ENCODE assay signal across 8 cellular contexts in the genomic region with DNA sequence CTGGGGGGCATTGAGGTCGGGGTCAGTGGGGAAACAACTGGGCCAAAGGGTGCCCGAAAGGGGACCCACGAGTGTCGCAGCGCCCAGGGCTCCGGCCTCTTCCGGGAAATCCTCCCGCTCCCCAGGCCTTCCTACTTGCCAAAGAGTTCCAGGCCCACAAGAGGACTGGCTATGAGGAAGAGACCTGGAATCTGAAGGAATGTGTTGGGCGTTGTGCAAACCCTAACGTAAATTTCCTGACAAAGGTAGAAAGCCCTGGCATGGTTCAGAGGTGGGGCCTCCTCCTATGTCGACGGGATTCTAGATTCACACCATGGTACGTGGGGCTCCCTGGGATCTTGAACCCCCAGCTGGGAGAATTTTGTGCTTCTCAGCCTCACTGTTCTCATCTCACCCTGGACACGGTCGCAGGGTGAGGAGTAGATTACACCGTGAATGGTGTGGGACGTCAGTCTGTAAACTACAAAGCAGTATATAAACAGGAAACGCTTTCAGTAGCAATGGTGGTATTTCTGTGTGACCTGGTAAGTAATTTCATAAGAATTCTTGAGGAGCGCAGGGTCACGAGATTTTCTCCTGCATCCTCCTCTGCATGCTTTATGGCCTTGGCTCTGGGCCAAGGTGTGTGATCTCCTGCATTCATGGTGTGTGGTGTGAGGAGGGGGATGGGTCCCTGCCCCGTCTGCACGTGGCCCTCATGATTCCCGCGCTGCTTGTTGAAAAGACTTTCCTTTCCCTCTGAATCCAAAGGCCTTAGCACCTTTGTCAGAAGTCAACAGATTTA. TPM values are rescaled to one million over a fixed set of nuclear protein-coding genes. Genes with fewer than 3 reads are reported as not detected.
DNase-seq lines count a peak whose midpoint lies in the region; ATAC-seq and TF ChIP-seq lines count a peak whose summit lies in the region.

No MANE protein-coding gene starts in this region.

- intact Hi-C loops in activated naive CD4-positive, alpha-beta T cell treated with anti-CD3 and anti-CD28 coated beads for 36 hours (cut with micrococcal nuclease), result loop anchor here (1.0 to 2.0 kb wide), 2 partner anchors 23 to 287 kb away; a partner anchor contains a TSS

- in situ Hi-C loops in GM13976 (cut with MboI; ENCODE audit: low sequenced_read_pairs, unreplicated experiment), result no loop called here

- H3K36me3 Mint-ChIP-seq in activated naive CD4-positive, alpha-beta T cell treated with anti-CD3 and anti-CD28 coated beads for 36 hours (ENCODE audit: low read depth), result peaks cover 6% of the 10 kb centered on the region
- peaks cover 18% of the 10 kb centered on the region for H3K36me3 Mint-ChIP-seq in brain

- no peaks in the 10 kb centered on the region for H3K27me3 Mint-ChIP-seq in activated naive CD4-positive, alpha-beta T cell treated with anti-CD3 and anti-CD28 coated beads for 36 hours (ENCODE audit: low read depth)
- H3K27me3 Mint-ChIP-seq in brain, result peaks cover 16% of the 10 kb centered on the region

- peak overlapping the region; percentile 57 to 96 (median 88) for H3K27ac ChIP-seq in skin epidermis

- H3K27ac Mint-ChIP-seq in activated naive CD4-positive, alpha-beta T cell treated with anti-CD3 and anti-CD28 coated beads for 36 hours, result peak overlapping the region; percentile 80
- H3K27ac Mint-ChIP-seq in brain, result peak overlapping the region in 4 of 5 experiments; percentile 36 to 91 (median 60)

- DNase-seq in activated naive CD4-positive, alpha-beta T cell treated with anti-CD3 and anti-CD28 coated beads for 36 hours, result peak; percentile 50
- DNase-seq in activated naive CD4-positive, alpha-beta T cell (lab: John Stamatoyannopoulos, UW), result no peak
- DNase-seq in NCI-H460 (ENCODE audit: extremely low read depth, low read depth) (peak; percentile 46), iPS-NIHi11 (ENCODE audit: low spot score) (peak; percentile 53), GM13976 (ENCODE audit: low spot score) (no peak)

- H3K9me3 Mint-ChIP-seq in activated naive CD4-positive, alpha-beta T cell treated with anti-CD3 and anti-CD28 coated beads for 36 hours, result no peaks in the 10 kb centered on the region
- H3K9me3 Mint-ChIP-seq in brain, result peaks cover 0 to 2% (median 0%) of the 10 kb centered on the region in 5 experiments

- H3K4me3 Mint-ChIP-seq in activated naive CD4-positive, alpha-beta T cell treated with anti-CD3 and anti-CD28 coated beads for 36 hours, result peak overlapping the region; percentile 71
- H3K4me3 Mint-ChIP-seq in brain, result peak overlapping the region; percentile 50 to 75 (median 71)

- peak overlapping the region; percentile 41 to 70 (median 55) for H3K4me3 ChIP-seq in skin epidermis

- CTCF ChIA-PET in activated naive CD4-positive, alpha-beta T cell treated with anti-CD3 and anti-CD28 coated beads for 36 hours (lab: Charles Lee), result interaction anchor here (1.0 kb wide), 1 partner anchor 24 kb away, joined by 3 read pairs; no protein-coding TSS in a partner anchor

- TF ChIP-seq CTCF in brain (conservative IDR thresholded peaks at IDR 0.05), result no peak
- no peak for TF ChIP-seq CTCF in GM13976 (IDR thresholded peaks at IDR 0.05; ENCODE audit: borderline replicate concordance, control extremely low read depth, extremely low read depth, insufficient read depth, missing control alignments)

- ATAC-seq in HG02973 (IDR thresholded peaks at IDR 0.05; ENCODE audit: unreplicated experiment), result no peak

- H3K4me1 Mint-ChIP-seq in activated naive CD4-positive, alpha-beta T cell treated with anti-CD3 and anti-CD28 coated beads for 36 hours (ENCODE audit: low read depth), result peaks cover 21% of the 10 kb centered on the region
- H3K4me1 Mint-ChIP-seq in brain, result peaks cover 28% of the 10 kb centered on the region

RNA-seq across cellular contexts. Expression of a gene that starts 0.9 kb away (rescaled TPM):
- 10 to 100 TPM; 14.2 to 14.8 TPM for total RNA-seq in activated naive CD4-positive, alpha-beta T cell treated with anti-CD3 and anti-CD28 coated beads for 36 hours
- total RNA-seq in NCI-H460 (2014; rRNA removed; shearing (Covaris generic)), result 35.9 and 38.6 TPM in 2 replicates
- 70.8 and 100 TPM in 2 replicates for polyA plus RNA-seq in NCI-H460 (2014; cell fraction: nucleus; rRNA removed)
- 3.3 TPM for polyA plus RNA-seq in brain (ENCODE audit: insufficient read depth, low read depth, low replicate concordance)

RNA-seq across cellular contexts. Expression of a gene that starts 13.9 kb away (rescaled TPM):
- total RNA-seq in activated naive CD4-positive, alpha-beta T cell treated with anti-CD3 and anti-CD28 coated beads for 36 hours, result 10 to 100 TPM; 26.0 to 26.8 TPM
- total RNA-seq in NCI-H460 (2014; rRNA removed; shearing (Covaris generic)), result 17.0 and 19.1 TPM in 2 replicates
- polyA plus RNA-seq in NCI-H460 (2014; cell fraction: nucleus; rRNA removed), result 33.9 and 36.4 TPM in 2 replicates
- 45.1 TPM for polyA plus RNA-seq in brain (ENCODE audit: insufficient read depth, low read depth, low replicate concordance)

RNA-seq across cellular contexts. Expression of a gene that starts 23.1 kb away (rescaled TPM):
- 100 to 1,000 TPM; 185 to 186 TPM for total RNA-seq in activated naive CD4-positive, alpha-beta T cell treated with anti-CD3 and anti-CD28 coated beads for 36 hours
- total RNA-seq in NCI-H460 (2014; rRNA removed; shearing (Covaris generic)), result 118 and 127 TPM in 2 replicates
- 66.7 and 67.0 TPM in 2 replicates for polyA plus RNA-seq in NCI-H460 (2014; cell fraction: nucleus; rRNA removed)
- 150 TPM for polyA plus RNA-seq in brain (ENCODE audit: insufficient read depth, low read depth, low replicate concordance)

Comparison
In these comparisons a context has a peak if more than half of its experiments do, and no peak if none do; other contexts are left out.
1. DNase-seq: peak in activated naive CD4-positive, alpha-beta T cell treated with anti-CD3 and anti-CD28 coated beads for 36 hours (single experiment), NCI-H460 (single experiment) and iPS-NIHi11 (single experiment); none in activated naive CD4-positive, alpha-beta T cell (0 of 4) and GM13976 (single experiment).